10 cellular contexts compared by ENCODE assay signal in genomic region chr19:15835565-15836344, GRCh38. TPM values are rescaled to one million over a fixed set of nuclear protein-coding genes. Genes with fewer than 3 reads are reported as not detected.
DNase-seq lines count a peak whose midpoint lies in the region; ATAC-seq, FAIRE-seq and TF ChIP-seq lines count a peak whose summit lies in the region.
"Not testable (repeated sequence)": the region's sequence is repeated elsewhere in the genome, so short reads cannot be mapped to it uniquely, and the experiment has no call there.
"Had no signal": no experiment of that assay in that cellular context is flagged by ENCODE, and none has a peak within 500 bp of the region (broad histone marks: within the 10 kb centered on the region; RNA-seq: fewer than 3 reads in every experiment).

No MANE protein-coding gene starts in this region.

- H3K9me2 ChIP-seq in HCT116 (ENCODE audit: insufficient read depth) = not testable (repeated sequence)

- TF ChIP-seq RAD21 in A549 (conservative IDR thresholded peaks at IDR 0.05 in 1 of 2, IDR thresholded peaks at IDR 0.05 in 1 of 2) = not testable (repeated sequence)
- peak; percentile 32 for TF ChIP-seq RAD21 in HCT116 (IDR thresholded peaks at IDR 0.05; ENCODE audit: low read depth)

- H3K27me3 Mint-ChIP-seq in naive B cell = not testable (repeated sequence)

- not testable (repeated sequence) for TF ChIP-seq EP300 in A549 (IDR thresholded peaks at IDR 0.05)

- TF ChIP-seq CTCF in A549 (IDR thresholded peaks at IDR 0.05); HCT116 (IDR thresholded peaks at IDR 0.05 in 2 of 3, conservative IDR thresholded peaks at IDR 0.05 in 1 of 3; ENCODE audit: borderline replicate concordance in 1 of 3, insufficient read depth in 1 of 3, low read depth in 2 of 3, low read length in 2 of 3); RWPE1 (conservative IDR thresholded peaks at IDR 0.05; ENCODE audit: low read depth); astrocyte of the cerebellum (IDR thresholded peaks at IDR 0.05; ENCODE audit: low read depth, low read length, missing control alignments); foreskin keratinocyte (conservative IDR thresholded peaks at IDR 0.05): not testable (repeated sequence)

- H3K4me1 ChIP-seq in A549 = not testable (repeated sequence)
- H3K4me1 ChIP-seq in HCT116 (ENCODE audit: control insufficient read depth in 1 of 2, insufficient read depth in 2 of 2, low read length in 2 of 2) = peaks cover 63 to 98% of the 10 kb centered on the region in 2 experiments
- H3K4me1 ChIP-seq in foreskin keratinocyte = peaks cover 18% of the 10 kb centered on the region

- not testable (repeated sequence) for H3K9me3 Mint-ChIP-seq in naive B cell

- H3K27ac Mint-ChIP-seq in naive B cell = peak overlapping the region; percentile 84 to 98 (median 97)

- peak overlapping the region; percentile 96 for H3K4me2 ChIP-seq in A549
- H3K4me2 ChIP-seq in HCT116 (ENCODE audit: low read length) = peak overlapping the region; percentile 78

- not testable (repeated sequence) for H4K20me1 ChIP-seq in HCT116 (ENCODE audit: insufficient read depth)

- POLR2A ChIA-PET in A549 (lab: Yijun Ruan, JAX) (interaction anchor here (1.3 kb wide), 1 partner anchor 9 kb away, joined by 11 read pairs; no protein-coding TSS in a partner anchor), HCT116 (lab: Charles Lee) (interaction anchor here (0.9 to 4.2 kb wide), 8 partner anchors 9 to 206 kb away, joined by 3 to 60 read pairs (median 3); partner anchors contain the start of gene OR10H1), RWPE1 (lab: Yijun Ruan, JAX; ENCODE audit: low non-redundant PET) (interaction anchor here (0.9 kb wide), 1 partner anchor 34 kb away, joined by 3 read pairs; no protein-coding TSS in a partner anchor)

- peaks cover 0 to 40% of the 10 kb centered on the region in 2 experiments; a peak in 2 of 4 replicates for H3K36me3 ChIP-seq in HCT116 (ENCODE audit: control insufficient read depth in 1 of 2, insufficient read depth in 2 of 2, low read length in 2 of 2)

- H3K9me3 ChIP-seq in A549; HCT116 (ENCODE audit: control insufficient read depth in 1 of 2, insufficient read depth in 1 of 2, low read depth in 1 of 2, low read length in 2 of 2): not testable (repeated sequence)

- H3K4me3 Mint-ChIP-seq in naive B cell = peak overlapping the region; percentile 93 to 98 (median 95)

- BruUV-seq in HCT116 (replicated peaks; lab: Mats Ljungman, UMichigan) = not testable (repeated sequence)

- H3K4me1 Mint-ChIP-seq in naive B cell = peaks cover 12 to 21% (median 14%) of the 10 kb centered on the region in 3 donors

- RAD21 ChIA-PET in HCT116 (lab: Charles Lee; ENCODE audit: low non-redundant PET in 1 of 2, low total read pairs in 2 of 2, uncharacterized antibody in 2 of 2, unreplicated experiment in 2 of 2) = not testable (repeated sequence)

- not testable (repeated sequence) for FAIRE-seq in A549 (lab: Jason Lieb, UNC)

- peaks cover 40% of the 10 kb centered on the region for H3K79me2 ChIP-seq in HCT116 (ENCODE audit: insufficient read depth, low read length)

- in situ Hi-C loops in astrocyte of the cerebellum (cut with HindIII; ENCODE audit: low sequenced_read_pairs) = not testable (repeated sequence)

- H3K27me3 ChIP-seq in HCT116 (ENCODE audit: insufficient read depth, low read length); foreskin keratinocyte: not testable (repeated sequence)

- TF ChIP-seq POLR2A in A549 (IDR thresholded peaks at IDR 0.05; ENCODE audit: low read length); HCT116 (IDR thresholded peaks at IDR 0.05; ENCODE audit: borderline replicate concordance, extremely low read depth, insufficient read depth, insufficient read length): not testable (repeated sequence)

- not testable (repeated sequence) for ATAC-seq in A549; foreskin keratinocyte; naive B cell (ENCODE audit: low read depth in 2 of 2)
- peak; percentile 28 for ATAC-seq in HCT116

- WGBS in A549 (ENCODE audit: missing lambda C conversion rate) = 78% methylated on average over 12 of the region's 12 CpGs

- H3K9ac ChIP-seq in HCT116 (ENCODE audit: low read length) = peak overlapping the region; percentile 97

- CTCF ChIA-PET in A549 (lab: Yijun Ruan, JAX) = interaction anchor here (1.3 kb wide), 1 partner anchor 26 kb away, joined by 3 read pairs; no protein-coding TSS in a partner anchor
- CTCF ChIA-PET in HCT116 (lab: Charles Lee) = interaction anchor here (1.1 kb wide), 1 partner anchor 346 kb away, joined by 3 read pairs; no protein-coding TSS in a partner anchor
- CTCF ChIA-PET in RWPE1 (lab: Yijun Ruan, JAX) = interaction anchor here (0.6 kb wide), 1 partner anchor 34 kb away, joined by 3 read pairs; no protein-coding TSS in a partner anchor

- not testable (repeated sequence) for H3K36me3 Mint-ChIP-seq in naive B cell

- H3K27ac ChIP-seq in A549 (peak overlapping the region; percentile 91 to 98), HCT116 (ENCODE audit: low read depth, low read length) (peak overlapping the region; percentile 100), RWPE1 (peak overlapping the region; percentile 99), foreskin keratinocyte (peak overlapping the region; percentile 78)

- intact Hi-C loops in HCT116 (cut with micrococcal nuclease) = loop anchor here (2.0 to 5.0 kb wide), 3 partner anchors 27 to 347 kb away; no protein-coding TSS in a partner anchor

- H2AFZ ChIP-seq in HCT116 (ENCODE audit: low read depth, low read length, poor library complexity, severe bottlenecking) = not testable (repeated sequence)

- DNase-seq in A549 (ENCODE audit: low read depth in 1 of 2, low spot score in 1 of 2); RWPE1 (ENCODE audit: low spot score); astrocyte of the cerebellum (ENCODE audit: low read depth); naive B cell: not testable (repeated sequence)
- DNase-seq in HCT116 (ENCODE audit: low read depth, low spot score) (peak; percentile 85), foreskin keratinocyte (peak; percentile 66 to 86)
- peak; percentile 30 to 44 for DNase-seq in activated CD8-positive, alpha-beta memory T cell treated with anti-CD3 and anti-CD28 coated beads for 1 hour (ENCODE audit: extremely low read depth in 1 of 2, low read depth in 1 of 2)
- DNase-seq in stimulated activated CD4-positive, alpha-beta T cell treated with anti-CD3 and anti-CD28 coated beads, TNF-alpha, amount 100 ng/mL, for 48 hours (ENCODE audit: low read depth in 3 of 3) = peak; percentile 5 to 21 (median 12)

- H3K4me3 ChIP-seq in A549 (peak overlapping the region; percentile 85), HCT116 (replicated peaks in 1 of 2; ENCODE audit: low read depth in 1 of 2, low read length in 2 of 2) (peak overlapping the region; percentile 59 to 60), astrocyte of the cerebellum (ENCODE audit: low read depth, low read length) (peak overlapping the region; percentile 72)

TF ChIP-seq in HCT116, 20 proteins besides CTCF, POLR2A, EP300 and RAD21 (continues in another document):
- peak; percentile 54 for TF ChIP-seq FOSL1 (IDR thresholded peaks at IDR 0.05; ENCODE audit: low read depth)
- peak; percentile 62; the same call in 1 of the 2 replicates for TF ChIP-seq POLR2AphosphoS5 (IDR thresholded peaks at IDR 0.05; ENCODE audit: low read depth, low read length)
- peak; percentile 76 for TF ChIP-seq CBX3 (IDR thresholded peaks at IDR 0.05; ENCODE audit: low read depth)
- TF ChIP-seq TCF7L2 (IDR thresholded peaks at IDR 0.05; ENCODE audit: borderline replicate concordance, extremely low read depth, insufficient read depth, insufficient read length) = peak; percentile 40
- peak; percentile 82 for TF ChIP-seq SRF (IDR thresholded peaks at IDR 0.05; ENCODE audit: low read depth)
- peak; percentile 93 for TF ChIP-seq SP1 (IDR thresholded peaks at IDR 0.05; ENCODE audit: low read depth)
- peak; percentile 44 for TF ChIP-seq ZBTB33 (IDR thresholded peaks at IDR 0.05; ENCODE audit: extremely low read depth, insufficient replicate concordance, low read length)
- TF ChIP-seq EGR1 (IDR thresholded peaks at IDR 0.05; ENCODE audit: low read depth) = 0 out of 2 replicates have a peak, but pooled peaks have one; percentile 42

RNA-seq across cellular contexts. Expression of gene OR10H1, which starts 20.3 kb away (rescaled TPM):
- polyA plus RNA-seq in A549 (2011; rRNA removed) = not detected in 2 replicates
- not detected in 2 replicates for polyA plus RNA-seq in A549 (2012; cell fraction: cytosol; rRNA removed)
- polyA plus RNA-seq in A549 (2012; cell fraction: nucleus; rRNA removed) = not detected in 2 replicates
- polyA plus RNA-seq in A549 (2017; fragmentation: RNase III; extraction: RNeasy Plus Mini Kit Qiagen cat#74134 plus additional on column Dnase treatment) = not detected in 3 replicates
- polyA minus RNA-seq in A549 (2011; rRNA and poly(A)+ RNA removed) = not detected in 2 replicates
- 0.17 TPM for total RNA-seq in HCT116 (2021; ENCODE audit: unreplicated experiment)
- 0.42 and 0.52 TPM in 2 replicates for polyA plus RNA-seq in HCT116 (2012)
- not detected in 2 replicates for total RNA-seq in foreskin keratinocyte
- polyA plus RNA-seq in foreskin keratinocyte = not detected in 2 replicates
- polyA plus RNA-seq in naive B cell (ENCODE audit: low read depth in 6 of 6) = not detected
- total RNA-seq: hepatocyte, smooth muscle cell had no signal
- polyA plus RNA-seq: hepatocyte, smooth muscle cell had no signal

RNA-seq across cellular contexts. Expression of gene OR10H5, which starts 48.3 kb away (rescaled TPM):
- not detected in 2 replicates for polyA plus RNA-seq in A549 (2011; rRNA removed)
- not detected in 2 replicates for polyA plus RNA-seq in A549 (2012; cell fraction: cytosol; rRNA removed)
- polyA plus RNA-seq in A549 (2012; cell fraction: nucleus; rRNA removed) = not detected in 2 replicates
- polyA plus RNA-seq in A549 (2017; fragmentation: RNase III; extraction: RNeasy Plus Mini Kit Qiagen cat#74134 plus additional on column Dnase treatment) = not detected in 3 replicates
- polyA minus RNA-seq in A549 (2011; rRNA and poly(A)+ RNA removed) = not detected in 2 replicates
- total RNA-seq in HCT116 (2021; ENCODE audit: unreplicated experiment) = not detected
- polyA plus RNA-seq in HCT116 (2012) = not detected in 2 replicates
- not detected in 2 replicates for total RNA-seq in foreskin keratinocyte
- not detected in 2 replicates for polyA plus RNA-seq in foreskin keratinocyte
- polyA plus RNA-seq in naive B cell (ENCODE audit: low read depth in 6 of 6) = not detected
- total RNA-seq: hepatocyte, smooth muscle cell had no signal
- polyA plus RNA-seq: hepatocyte, smooth muscle cell had no signal
